In genomic region chrX:110402091-110402854, GRCh38 we compare ENCODE assay signal across 14 cellular contexts. TPM values are rescaled to one million over a fixed set of nuclear protein-coding genes. Genes with fewer than 3 reads are reported as not detected.
A peak's percentile ranks its signal among the peaks of the same experiment; 100 is the strongest.
DNase-seq lines count a peak whose midpoint lies in the region; FAIRE-seq and TF ChIP-seq lines count a peak whose summit lies in the region.
"Had no signal": no experiment of that assay in that cellular context is flagged by ENCODE, and none has a peak within 500 bp of the region (broad histone marks: within the 10 kb centered on the region; RNA-seq: fewer than 3 reads in every experiment).

No MANE protein-coding gene starts in this region.

- H3K4me1 ChIP-seq in tibial artery: no peaks in the 10 kb centered on the region
- H3K4me1 ChIP-seq: prostate gland had no signal

- TF ChIP-seq CTCF in bronchial epithelial cell (IDR thresholded peaks at IDR 0.05; ENCODE audit: insufficient read depth, low read length, severe bottlenecking): no peak
- no peak for TF ChIP-seq CTCF in tibial artery (IDR thresholded peaks at IDR 0.05)

- intact Hi-C loops in tibial artery (cut with DNase I; ENCODE audit: low total_unique reads): no loop called here

- no peaks in the 10 kb centered on the region for H3K27me3 ChIP-seq in bronchial epithelial cell (ENCODE audit: control insufficient read depth, insufficient read depth, low read length)
- H3K27me3 ChIP-seq in tibial artery: no peaks in the 10 kb centered on the region

- H3K4me1 Mint-ChIP-seq in immature natural killer cell: no peaks in the 10 kb centered on the region
- H3K4me1 Mint-ChIP-seq: activated B cell treated with CpG ODN at 0.5 μM for 24 hours had no signal

- DNase-seq in NCI-H82 (lab: John Stamatoyannopoulos, UW) (peak; percentile 5), NCI-H82 treated with DMSO at 0.1 percent for 48 hours (lab: John Stamatoyannopoulos, UW; ENCODE audit: unreplicated experiment) (no peak), bronchial epithelial cell (ENCODE audit: low read depth) (peak; percentile 84), iPS-NIHi7 (ENCODE audit: extremely low spot score) (peak; percentile 51), tibial artery (peak; percentile 41 to 65), amygdala (lab: John Stamatoyannopoulos, UW) (no peak), NCI-H2081 (lab: John Stamatoyannopoulos, UW) (no peak), immature natural killer cell (no peak)
- DNase-seq: activated B cell treated with CpG ODN at 0.5 μM for 24 hours, left colon, NCI-H1092 treated with DMSO at 0.1 percent for 48 hours had no signal

- FAIRE-seq in bronchial epithelial cell (lab: Jason Lieb, UNC): peak; percentile 66
- FAIRE-seq: A204.1, G401.6 had no signal

- H3K27ac Mint-ChIP-seq in immature natural killer cell: no peak overlapping the region
- H3K27ac Mint-ChIP-seq: activated B cell treated with CpG ODN at 0.5 μM for 24 hours had no signal

- H3K27ac ChIP-seq in tibial artery: no peak overlapping the region
- H3K27ac ChIP-seq: prostate gland had no signal

- no peaks in the 10 kb centered on the region for H3K36me3 ChIP-seq in bronchial epithelial cell (ENCODE audit: control insufficient read depth, insufficient read depth, low read length)
- H3K36me3 ChIP-seq in tibial artery: no peaks in the 10 kb centered on the region
- H3K36me3 ChIP-seq: prostate gland had no signal

- no peaks in the 10 kb centered on the region for H3K36me3 Mint-ChIP-seq in immature natural killer cell

- H3K4me3 ChIP-seq in bronchial epithelial cell (ENCODE audit: low read depth, low read length): no peak overlapping the region
- no peak overlapping the region for H3K4me3 ChIP-seq in tibial artery
- H3K4me3 ChIP-seq: prostate gland had no signal

- H3K9me3 ChIP-seq in tibial artery: no peaks in the 10 kb centered on the region
- H3K9me3 ChIP-seq: prostate gland had no signal

- H3K9me3 Mint-ChIP-seq in immature natural killer cell: no peaks in the 10 kb centered on the region
- H3K9me3 Mint-ChIP-seq: activated B cell treated with CpG ODN at 0.5 μM for 24 hours had no signal

- H3K27me3 Mint-ChIP-seq in immature natural killer cell (ENCODE audit: low read depth in 3 of 3): peaks cover 0 to 4% (median 2%) of the 10 kb centered on the region in 3 donors

- H3K4me3 Mint-ChIP-seq in immature natural killer cell: no peak overlapping the region
- H3K4me3 Mint-ChIP-seq: activated B cell treated with CpG ODN at 0.5 μM for 24 hours had no signal

RNA-seq across cellular contexts. Expression of gene RTL9, which starts 43.6 kb away (rescaled TPM):
- not detected in 2 replicates for total RNA-seq in bronchial epithelial cell
- polyA plus RNA-seq in immature natural killer cell: not detected
- total RNA-seq: activated B cell treated with CpG ODN at 0.5 μM for 24 hours, left colon had no signal

Comparison
In these comparisons a context has a peak if more than half of its experiments do, and no peak if none do; other contexts are left out.
1. DNase-seq: peak in NCI-H82 (single experiment), bronchial epithelial cell (single experiment), iPS-NIHi7 (single experiment) and tibial artery (2 of 2); none in NCI-H82 treated with DMSO at 0.1 percent for 48 hours (single experiment), amygdala (0 of 56), NCI-H2081 (0 of 2) and immature natural killer cell (0 of 3).